9 cellular contexts compared by ENCODE assay signal in genomic region chr12:131808744-131809371, GRCh38. TPM values are rescaled to one million over a fixed set of nuclear protein-coding genes. Genes with fewer than 3 reads are reported as not detected.
DNase-seq lines count a peak whose midpoint lies in the region; ATAC-seq and TF ChIP-seq lines count a peak whose summit lies in the region.
"Had no signal": no experiment of that assay in that cellular context is flagged by ENCODE, and none has a peak within 500 bp of the region (broad histone marks: within the 10 kb centered on the region; RNA-seq: fewer than 3 reads in every experiment).

No MANE protein-coding gene starts in this region.

- H3K27me3 ChIP-seq in HAP-1 (ENCODE audit: low read depth), result no peaks in the 10 kb centered on the region
- no peaks in the 10 kb centered on the region for H3K27me3 ChIP-seq in MG63
- no peaks in the 10 kb centered on the region for H3K27me3 ChIP-seq in smooth muscle cell (ENCODE audit: low read depth)

- peak; percentile 93 for ATAC-seq in left colon

- H3K9me3 ChIP-seq in HAP-1, result no peaks in the 10 kb centered on the region
- peaks cover 17% of the 10 kb centered on the region for H3K9me3 ChIP-seq in MG63
- no peaks in the 10 kb centered on the region for H3K9me3 ChIP-seq in smooth muscle cell (replicated peaks; ENCODE audit: low read depth)

- no peak overlapping the region for H3K27ac ChIP-seq in smooth muscle cell (ENCODE audit: low read depth)

- H3K36me3 ChIP-seq in HAP-1 (replicated peaks) (no peaks in the 10 kb centered on the region), MG63 (no peaks in the 10 kb centered on the region; the same call in 1 of the 2 replicates), smooth muscle cell (ENCODE audit: low read depth) (no peaks in the 10 kb centered on the region)

- H3K4me2 ChIP-seq in smooth muscle cell, result no peak overlapping the region

- intact Hi-C loops in left colon (cut with DNase I, micrococcal nuclease), result no loop called here

- 90% methylated on average over 31 of the region's 44 CpGs for WGBS in smooth muscle cell (ENCODE audit: low lambda C conversion rate)

- no peak overlapping the region for H3K9ac ChIP-seq in smooth muscle cell (ENCODE audit: low read depth)

- TF ChIP-seq CTCF in smooth muscle cell (IDR thresholded peaks at IDR 0.05; ENCODE audit: borderline replicate concordance, insufficient read depth, poor library complexity, severe bottlenecking), result no peak

- H2AFZ ChIP-seq in smooth muscle cell (ENCODE audit: low read depth), result no peak overlapping the region

- no peaks in the 10 kb centered on the region for H3K79me2 ChIP-seq in smooth muscle cell (ENCODE audit: low read depth)

- H3K4me1 ChIP-seq in HAP-1, result no peaks in the 10 kb centered on the region; the same call in 1 of the 2 replicates
- H3K4me1 ChIP-seq in smooth muscle cell (ENCODE audit: low read depth), result no peaks in the 10 kb centered on the region

- no peaks in the 10 kb centered on the region for H3F3A ChIP-seq in smooth muscle cell (ENCODE audit: low read depth)

- H3K4me3 ChIP-seq in HAP-1 (peak overlapping the region; percentile 14), MG63 (no peak overlapping the region), smooth muscle cell (no peak overlapping the region)

- in situ Hi-C loops in HAP-1 (cut with MboI; ENCODE audit: low sequenced_read_pairs), result no loop called here

- no peaks in the 10 kb centered on the region for H4K20me1 ChIP-seq in smooth muscle cell (ENCODE audit: low read depth)

- DNase-seq in CMK (ENCODE audit: low read depth) (peak; percentile 68), HAP-1 (ENCODE audit: low spot score in 2 of 2) (peak in 1 of 2 experiments; percentile 64), left colon (peak in 1 of 2 donors; percentile 62), MG63 (no peak), MV-4-11 (lab: John Stamatoyannopoulos, UW) (no peak), smooth muscle cell (lab: John Stamatoyannopoulos, UW; ENCODE audit: unreplicated experiment) (no peak), COR-L47 (lab: John Stamatoyannopoulos, UW) (no peak)
- DNase-seq in activated CD8-positive, alpha-beta memory T cell treated with anti-CD3 and anti-CD28 coated beads, Interleukin-2, amount 50 U/mL, for 1 hour (ENCODE audit: extremely low read depth), result peak; percentile 7
- DNase-seq: NCI-H524 treated with DMSO at 0.1 percent for 48 hours had no signal

RNA-seq across cellular contexts. Expression of gene MMP17, which starts 19.3 kb away (rescaled TPM):
- total RNA-seq in left colon (1 to 10 TPM in 1 of 2 donors, under 1 TPM in 1; 0.76 to 1.6 TPM), smooth muscle cell (0.81 and 1.6 TPM in 2 replicates)
- 10.4 and 10.8 TPM in 2 replicates for total RNA-seq in MG63 (2014; rRNA removed; shearing (Covaris generic); ENCODE audit: low replicate concordance)
- 1.3 and 4.3 TPM in 2 replicates for polyA plus RNA-seq in smooth muscle cell

Comparison
In these comparisons a context has a peak if more than half of its experiments do, and no peak if none do; other contexts are left out.
1. DNase-seq: peak in CMK (single experiment) and activated CD8-positive, alpha-beta memory T cell treated with anti-CD3 and anti-CD28 coated beads, Interleukin-2, amount 50 U/mL, for 1 hour (single experiment); none in MG63 (single experiment), MV-4-11 (single experiment), smooth muscle cell (single experiment) and COR-L47 (single experiment).